In the genomic region with DNA sequence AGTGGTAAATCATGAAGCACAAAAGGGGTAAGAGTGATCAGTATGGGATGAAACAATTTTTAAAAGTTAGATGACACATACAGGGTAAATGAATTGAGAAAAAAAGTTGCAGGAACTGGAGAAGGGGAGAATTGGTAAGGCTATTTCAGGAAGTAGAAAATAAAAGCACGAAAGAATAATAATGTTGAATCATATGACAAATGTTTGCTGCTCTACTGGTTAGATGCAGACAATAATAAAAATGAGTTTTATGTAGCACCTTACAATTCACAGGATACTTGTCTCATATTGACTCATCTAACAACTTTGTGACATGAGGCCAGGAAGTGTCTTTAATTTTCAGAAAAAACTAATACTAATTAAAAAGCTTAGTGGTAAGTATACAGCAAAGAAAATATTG, we compare ENCODE assay signal across 22 cellular contexts.
DNase-seq lines count a peak whose midpoint lies in the region; ATAC-seq and TF ChIP-seq lines count a peak whose summit lies in the region.
"Had no signal": no experiment of that assay in that cellular context is flagged by ENCODE, and none has a peak within 500 bp of the region (broad histone marks: within the 10 kb centered on the region; RNA-seq: fewer than 3 reads in every experiment).

No MANE protein-coding gene starts in this region.

- 85% methylated on average over 1 of the region's 1 CpG for WGBS in urinary bladder

- H3K27me3 ChIP-seq in PC-9 (ENCODE audit: insufficient read depth, low read depth), result no peaks in the 10 kb centered on the region
- H3K27me3 ChIP-seq: BLaER1 had no signal

- H3K36me3 Mint-ChIP-seq in T-helper 17 cell (ENCODE audit: low read depth), result no peaks in the 10 kb centered on the region
- H3K36me3 Mint-ChIP-seq: CD14-positive monocyte; CD4-positive, alpha-beta memory T cell had no signal

- H3K27ac Mint-ChIP-seq in T-helper 17 cell, result no peak overlapping the region
- H3K27ac Mint-ChIP-seq: CD14-positive monocyte; CD4-positive, alpha-beta memory T cell; HFFc6; IgD-negative memory B cell had no signal

- H3K4me3 Mint-ChIP-seq in T-helper 17 cell, result no peak overlapping the region
- H3K4me3 Mint-ChIP-seq: CD14-positive monocyte; CD4-positive, alpha-beta memory T cell; HFFc6; IgD-negative memory B cell had no signal

- CTCF ChIA-PET in PC-9 (lab: Charles Lee), result interaction anchor here (0.6 kb wide), 1 partner anchor 1128 kb away, joined by 3 read pairs; no protein-coding TSS in a partner anchor

- no peaks in the 10 kb centered on the region for H3K4me1 ChIP-seq in PC-9 (replicated peaks; ENCODE audit: insufficient read depth)
- H3K4me1 ChIP-seq in urinary bladder (ENCODE audit: insufficient read depth), result no peaks in the 10 kb centered on the region
- H3K4me1 ChIP-seq: BLaER1 had no signal

- H3F3A ChIP-seq in PC-9 (ENCODE audit: insufficient read depth, low read depth), result no peaks in the 10 kb centered on the region

- BruUV-seq in PC-9 (replicated peaks; lab: Mats Ljungman, UMichigan), result no TSS peak

- H3K4me2 ChIP-seq in PC-9, result no peak overlapping the region
- H3K4me2 ChIP-seq: BLaER1 had no signal

- H3K9me3 ChIP-seq in PC-9 (ENCODE audit: insufficient read depth, low read depth), result peaks cover 17% of the 10 kb centered on the region; the same call in 1 of the 2 replicates
- no peaks in the 10 kb centered on the region for H3K9me3 ChIP-seq in T-helper 17 cell (ENCODE audit: control insufficient read depth, low read length, poor library complexity, severe bottlenecking)
- H3K9me3 ChIP-seq: BLaER1 had no signal

- H2AFZ ChIP-seq in PC-9, result peak overlapping the region; percentile 25; the same call in 1 of the 2 replicates

- intact Hi-C loops in PC-9 (cut with micrococcal nuclease; ENCODE audit: unreplicated experiment), result no loop called here

- no peak overlapping the region for H3K4me3 ChIP-seq in PC-9
- no peak overlapping the region for H3K4me3 ChIP-seq in urinary bladder (ENCODE audit: low read depth, low read length)
- H3K4me3 ChIP-seq: BLaER1 had no signal

- peaks cover 6% of the 10 kb centered on the region for H3K27me3 Mint-ChIP-seq in T-helper 17 cell
- H3K27me3 Mint-ChIP-seq: CD4-positive, alpha-beta memory T cell had no signal

- H3K79me2 ChIP-seq in PC-9 (ENCODE audit: low read depth), result no peaks in the 10 kb centered on the region

- H3K27ac ChIP-seq in PC-9, result no peak overlapping the region
- peak overlapping the region; percentile 38 for H3K27ac ChIP-seq in urinary bladder (ENCODE audit: low read depth)
- H3K27ac ChIP-seq: BLaER1 had no signal

- ATAC-seq in esophagus mucosa, result peak; percentile 37
- no peak for ATAC-seq in GM21367 (IDR thresholded peaks at IDR 0.05; ENCODE audit: unreplicated experiment)
- ATAC-seq in T-helper 17 cell, result no peak
- ATAC-seq: HCT116, HepG2 had no signal

- no peaks in the 10 kb centered on the region for H3K4me1 Mint-ChIP-seq in T-helper 17 cell
- H3K4me1 Mint-ChIP-seq: CD14-positive monocyte; CD4-positive, alpha-beta memory T cell had no signal

- no peaks in the 10 kb centered on the region; the same call in none of the 2 replicates for H3K9me2 ChIP-seq in PC-9 (ENCODE audit: insufficient read depth)

- POLR2A ChIA-PET in PC-9 (lab: Charles Lee; ENCODE audit: unreplicated experiment), result no interaction called here

- no peak for TF ChIP-seq CTCF in PC-9 (conservative IDR thresholded peaks at IDR 0.05)

- no peaks in the 10 kb centered on the region for H4K20me1 ChIP-seq in PC-9 (ENCODE audit: insufficient read depth)
- H4K20me1 ChIP-seq: BLaER1 had no signal

- no peaks in the 10 kb centered on the region for H3K36me3 ChIP-seq in PC-9 (ENCODE audit: low read depth)
- no peaks in the 10 kb centered on the region for H3K36me3 ChIP-seq in urinary bladder (ENCODE audit: insufficient read depth)
- H3K36me3 ChIP-seq: BLaER1 had no signal

- DNase-seq in EH (ENCODE audit: low read depth) (peak; percentile 12), PC-9 (no peak), COLO829 (ENCODE audit: low spot score) (no peak), T-helper 17 cell (no peak)
- DNase-seq: 8988T; CD4-positive, alpha-beta memory T cell; COR-L47; DMS 273 treated with DMSO at 0.1 percent for 48 hours; DMS79; GF-D8; GOT3; H7; HFFc6; KBM-7 had no signal
